1 cellular context compared by ENCODE assay signal in genomic region chr2:233100192-233100998, GRCh38.
TF ChIP-seq lines count a peak whose summit lies in the region.

No MANE protein-coding gene starts in this region.

TF ChIP-seq in GM12878, 131 proteins besides CTCF, POLR2A, EP300 and RAD21 (continued from another document and continues in another):
- 0 out of 2 replicates have a peak, but pooled peaks have one; percentile 37 for TF ChIP-seq REST (IDR thresholded peaks at IDR 0.05; ENCODE audit: low read depth, low read length)
- TF ChIP-seq FOXK2 (IDR thresholded peaks at IDR 0.05), result no peak; the same call in 1 of the 2 replicates
- TF ChIP-seq E4F1 (IDR thresholded peaks at IDR 0.05; ENCODE audit: borderline replicate concordance, partially characterized antibody), result no peak
- TF ChIP-seq NR2C1 (IDR thresholded peaks at IDR 0.05), result no peak
- no peak for TF ChIP-seq NKRF (conservative IDR thresholded peaks at IDR 0.05)
- TF ChIP-seq HDAC2 (IDR thresholded peaks at IDR 0.05), result no peak
- TF ChIP-seq TAF1 (IDR thresholded peaks at IDR 0.05; ENCODE audit: borderline replicate concordance, low read depth, low read length), result no peak
- TF ChIP-seq PAX5 (IDR thresholded peaks at IDR 0.05; ENCODE audit: borderline replicate concordance, low read depth, low read length), result peak; percentile 80; the same call in 1 of the 2 replicates
- peak; percentile 98 for TF ChIP-seq EED (IDR thresholded peaks at IDR 0.05; ENCODE audit: low read depth)
- TF ChIP-seq BACH1 (IDR thresholded peaks at IDR 0.05; ENCODE audit: borderline replicate concordance), result peak; percentile 69; the same call in 1 of the 2 replicates
- TF ChIP-seq IRF4 (IDR thresholded peaks at IDR 0.05; ENCODE audit: low read depth, low read length), result peak; percentile 91
- no peak for TF ChIP-seq CHD4 (IDR thresholded peaks at IDR 0.05)
- peak; percentile 63 for TF ChIP-seq PML (IDR thresholded peaks at IDR 0.05; ENCODE audit: low read length)
- no peak for TF ChIP-seq ZBTB40 (IDR thresholded peaks at IDR 0.05; ENCODE audit: borderline replicate concordance)
- TF ChIP-seq CHD2 (IDR thresholded peaks at IDR 0.05; ENCODE audit: borderline replicate concordance, low read depth, low read length), result peak; percentile 84; the same call in 1 of the 2 replicates
- no peak for TF ChIP-seq SIX5 (IDR thresholded peaks at IDR 0.05; ENCODE audit: low read depth, low read length, severe bottlenecking)
- TF ChIP-seq RFX5 (IDR thresholded peaks at IDR 0.05; ENCODE audit: low read depth, low read length), result no peak
- peak; percentile 76; the same call in 1 of the 2 replicates for TF ChIP-seq ZBED1 (IDR thresholded peaks at IDR 0.05; ENCODE audit: borderline replicate concordance)
- TF ChIP-seq USF1 (IDR thresholded peaks at IDR 0.05; ENCODE audit: borderline replicate concordance, extremely low read length, insufficient read depth, low read depth, low read length), result no peak
- no peak for TF ChIP-seq HDAC6 (IDR thresholded peaks at IDR 0.05; ENCODE audit: unreplicated experiment)
- TF ChIP-seq MTA2 (IDR thresholded peaks at IDR 0.05; ENCODE audit: low read depth), result peak; percentile 89
- peak; percentile 79; the same call in 1 of the 2 replicates for TF ChIP-seq HDGF (IDR thresholded peaks at IDR 0.05)
- TF ChIP-seq TCF12 (IDR thresholded peaks at IDR 0.05; ENCODE audit: low read depth, low read length), result peak; percentile 95
- TF ChIP-seq STAT1 (conservative IDR thresholded peaks at IDR 0.05), result no peak
- TF ChIP-seq RAD51 (IDR thresholded peaks at IDR 0.05), result no peak; the same call in 1 of the 2 replicates
- peak; percentile 89; the same call in 1 of the 2 replicates for TF ChIP-seq TCF3 (IDR thresholded peaks at IDR 0.05; ENCODE audit: borderline replicate concordance, insufficient read depth, low read depth, low read length)
- TF ChIP-seq RELA (IDR thresholded peaks at IDR 0.05; ENCODE audit: borderline replicate concordance, partially characterized antibody), result no peak
- TF ChIP-seq RUNX3 (IDR thresholded peaks at IDR 0.05; ENCODE audit: low read length), result peak; percentile 94
- TF ChIP-seq ZNF274 (IDR thresholded peaks at IDR 0.05; ENCODE audit: insufficient read depth, insufficient read length), result no peak
- TF ChIP-seq SPI1 (IDR thresholded peaks at IDR 0.05; ENCODE audit: borderline replicate concordance, insufficient read depth, low read depth, low read length), result peak; percentile 97
- TF ChIP-seq RELB (IDR thresholded peaks at IDR 0.05; ENCODE audit: low read depth), result peak; percentile 80
- no peak for TF ChIP-seq ZNF207 (IDR thresholded peaks at IDR 0.05; ENCODE audit: borderline replicate concordance)
- TF ChIP-seq KLF5 (IDR thresholded peaks at IDR 0.05; ENCODE audit: partially characterized antibody), result peak; percentile 37
- TF ChIP-seq ZBTB33 (IDR thresholded peaks at IDR 0.05), result no peak; the same call in 1 of the 2 replicates
- peak; percentile 67; the same call in 1 of the 2 replicates for TF ChIP-seq YBX1 (IDR thresholded peaks at IDR 0.05)
- TF ChIP-seq SMC3 (IDR thresholded peaks at IDR 0.05; ENCODE audit: borderline replicate concordance, low read length), result peak; percentile 9; the same call in 1 of the 2 replicates
- TF ChIP-seq CEBPZ (IDR thresholded peaks at IDR 0.05; ENCODE audit: low read depth, low read length), result no peak
